In the genomic region with DNA sequence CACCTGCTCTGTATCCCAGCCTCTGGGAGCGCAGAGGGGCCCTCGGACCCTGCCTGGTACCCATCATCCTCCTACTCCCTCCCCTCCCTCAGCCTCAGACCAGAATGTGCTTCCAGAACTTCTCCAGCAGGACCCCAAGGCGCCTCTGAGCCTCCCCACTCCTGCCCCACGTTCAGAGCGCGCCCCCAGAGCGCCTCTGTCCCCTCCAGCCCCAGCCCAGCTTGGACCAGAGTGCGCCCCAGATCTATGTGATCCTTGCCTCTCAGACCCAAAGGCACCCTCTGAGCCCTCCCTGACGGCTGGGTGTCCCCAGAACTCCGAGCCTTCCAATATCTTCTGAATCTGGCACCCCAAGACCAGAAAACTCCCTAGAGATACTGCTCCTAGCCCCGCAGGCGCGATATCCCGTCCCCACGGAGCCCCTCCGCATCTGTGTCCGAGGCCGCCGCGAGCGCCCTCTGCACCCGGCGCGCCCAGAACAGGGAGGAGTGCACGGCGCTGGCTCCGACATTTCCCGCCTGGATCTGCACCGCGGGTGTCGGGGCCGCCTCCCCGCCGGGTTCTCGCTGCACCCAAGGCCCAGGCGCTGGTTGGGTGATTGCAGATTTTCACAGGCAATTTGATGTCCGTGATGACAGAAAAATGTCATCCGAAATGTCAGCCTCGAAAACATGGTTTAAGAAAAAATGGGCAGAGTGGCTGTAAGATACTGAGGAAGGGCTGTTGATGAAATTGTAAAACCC, we compare ENCODE assay signal across 14 cellular contexts. TPM values are rescaled to one million over a fixed set of nuclear protein-coding genes. Genes with fewer than 3 reads are reported as not detected.
DNase-seq lines count a peak whose midpoint lies in the region; ATAC-seq and TF ChIP-seq lines count a peak whose summit lies in the region.
"Had no signal": no experiment of that assay in that cellular context is flagged by ENCODE, and none has a peak within 500 bp of the region (broad histone marks: within the 10 kb centered on the region; RNA-seq: fewer than 3 reads in every experiment).

No MANE protein-coding gene starts in this region.

- peak; percentile 3 for TF ChIP-seq CTCF in AG09309 (IDR thresholded peaks at IDR 0.05; ENCODE audit: control insufficient read depth, insufficient read depth, low read depth, low read length, missing control alignments)
- no peak for TF ChIP-seq CTCF in astrocyte of the cerebellum (IDR thresholded peaks at IDR 0.05; ENCODE audit: low read depth, low read length, missing control alignments)
- no peak for TF ChIP-seq CTCF in osteoblast (IDR thresholded peaks at IDR 0.05; ENCODE audit: extremely low read depth, low read depth, low read length)

- ATAC-seq in T-helper 17 cell, result no peak
- no peak for ATAC-seq in GM19351 (IDR thresholded peaks at IDR 0.05; ENCODE audit: unreplicated experiment)

- H3K27me3 ChIP-seq in iPS-18a (ENCODE audit: control insufficient read depth, insufficient read depth, low read length) (peaks cover 42% of the 10 kb centered on the region), osteoblast (ENCODE audit: insufficient read depth, low read length) (peaks cover 47% of the 10 kb centered on the region)
- H3K27me3 ChIP-seq in CD4-positive, alpha-beta memory T cell (ENCODE audit: insufficient read depth, low read length), result peaks cover 6% of the 10 kb centered on the region

- no peak overlapping the region for H3K27ac Mint-ChIP-seq in CD4-positive, alpha-beta memory T cell
- H3K27ac Mint-ChIP-seq in T-helper 17 cell, result no peak overlapping the region
- H3K27ac Mint-ChIP-seq: activated naive CD8-positive, alpha-beta T cell had no signal

- no peak overlapping the region for H3K4me3 Mint-ChIP-seq in CD4-positive, alpha-beta memory T cell
- H3K4me3 Mint-ChIP-seq in T-helper 17 cell, result no peak overlapping the region
- H3K4me3 Mint-ChIP-seq: activated naive CD8-positive, alpha-beta T cell had no signal

- peak overlapping the region; percentile 41 for H3K4me2 ChIP-seq in osteoblast (ENCODE audit: insufficient read depth, low read length)

- H3K9me3 Mint-ChIP-seq in CD4-positive, alpha-beta memory T cell, result no peaks in the 10 kb centered on the region

- H3K4me1 ChIP-seq in iPS-18a (ENCODE audit: control insufficient read depth, low read depth, low read length) (no peaks in the 10 kb centered on the region), osteoblast (ENCODE audit: insufficient read depth, low read length) (peaks cover 4% of the 10 kb centered on the region)
- H3K4me1 ChIP-seq in CD4-positive, alpha-beta memory T cell (ENCODE audit: insufficient read depth, low read length), result no peaks in the 10 kb centered on the region

- POLR2A ChIA-PET in CD4-positive, alpha-beta memory T cell (lab: Charles Lee; ENCODE audit: partially characterized antibody), result no interaction called here

- in situ Hi-C loops in astrocyte of the cerebellum (cut with HindIII; ENCODE audit: low sequenced_read_pairs), result no loop called here

- intact Hi-C loops in CD4-positive, alpha-beta memory T cell (cut with micrococcal nuclease), result no loop called here

- no peaks in the 10 kb centered on the region for H3K79me2 ChIP-seq in osteoblast (ENCODE audit: insufficient read depth, low read length)

- H3K27me3 Mint-ChIP-seq in CD4-positive, alpha-beta memory T cell, result peaks cover 34 to 35% of the 10 kb centered on the region in 2 donors
- peaks cover 52% of the 10 kb centered on the region for H3K27me3 Mint-ChIP-seq in T-helper 17 cell

- no peak overlapping the region for H3K4me3 ChIP-seq in AG09309 (ENCODE audit: control insufficient read depth, low read depth, low read length)
- H3K4me3 ChIP-seq in astrocyte of the cerebellum (ENCODE audit: low read depth, low read length), result peak overlapping the region; percentile 18
- peak overlapping the region; percentile 62 for H3K4me3 ChIP-seq in iPS-18a (ENCODE audit: low read length)
- peak overlapping the region; percentile 24 for H3K4me3 ChIP-seq in osteoblast (ENCODE audit: insufficient read depth, low read length)
- no peak overlapping the region for H3K4me3 ChIP-seq in CD4-positive, alpha-beta memory T cell (ENCODE audit: low read length in 2 of 2)
- H3K4me3 ChIP-seq: MG63, transverse colon had no signal

- H2AFZ ChIP-seq in osteoblast (ENCODE audit: low read length), result peak overlapping the region; percentile 44

- no peak for DNase-seq in AG09309 (ENCODE audit: low read depth)
- no peak for DNase-seq in astrocyte of the cerebellum (ENCODE audit: low read depth)
- DNase-seq in osteoblast (ENCODE audit: insufficient read length, low spot score, missing footprints), result no peak
- no peak for DNase-seq in CD4-positive, alpha-beta memory T cell
- DNase-seq in T-helper 17 cell, result no peak
- DNase-seq in Ammon's horn (ENCODE audit: low spot score), result no peak
- DNase-seq: DMS53, MG63, OCI-M1, transverse colon had no signal

- peak overlapping the region; percentile 2 for H3K9ac ChIP-seq in iPS-18a (ENCODE audit: low read length)

- CTCF ChIA-PET in CD4-positive, alpha-beta memory T cell (lab: Charles Lee; ENCODE audit: partially characterized antibody), result no interaction called here

- H3K36me3 ChIP-seq in iPS-18a (ENCODE audit: control insufficient read depth, low read depth, low read length), result no peaks in the 10 kb centered on the region
- no peaks in the 10 kb centered on the region for H3K36me3 ChIP-seq in osteoblast (ENCODE audit: insufficient read depth, low read length)
- no peaks in the 10 kb centered on the region for H3K36me3 ChIP-seq in CD4-positive, alpha-beta memory T cell (ENCODE audit: insufficient read depth, low read length)
- H3K36me3 ChIP-seq: MG63, neutrophil, transverse colon had no signal

- no peaks in the 10 kb centered on the region for H4K20me1 ChIP-seq in osteoblast (ENCODE audit: insufficient read depth, low read length)

- no peak overlapping the region for H3K27ac ChIP-seq in iPS-18a (ENCODE audit: low read length)
- no peak overlapping the region for H3K27ac ChIP-seq in osteoblast (ENCODE audit: low read depth, low read length)
- no peak overlapping the region for H3K27ac ChIP-seq in CD4-positive, alpha-beta memory T cell (ENCODE audit: low read depth, low read length)
- H3K27ac ChIP-seq: neutrophil, transverse colon had no signal

- H3K36me3 Mint-ChIP-seq in CD4-positive, alpha-beta memory T cell, result no peaks in the 10 kb centered on the region
- H3K36me3 Mint-ChIP-seq in T-helper 17 cell (ENCODE audit: low read depth), result no peaks in the 10 kb centered on the region
- H3K36me3 Mint-ChIP-seq: activated naive CD8-positive, alpha-beta T cell had no signal

- peaks cover 0 to 5% (median 0%) of the 10 kb centered on the region in 4 donors for H3K4me1 Mint-ChIP-seq in CD4-positive, alpha-beta memory T cell
- peaks cover 2% of the 10 kb centered on the region for H3K4me1 Mint-ChIP-seq in T-helper 17 cell

- H3K9me3 ChIP-seq in iPS-18a (ENCODE audit: control insufficient read depth, low read depth, low read length) (no peaks in the 10 kb centered on the region), osteoblast (ENCODE audit: low read depth, low read length) (no peaks in the 10 kb centered on the region), T-helper 17 cell (ENCODE audit: control insufficient read depth, low read length, poor library complexity, severe bottlenecking) (no peaks in the 10 kb centered on the region)
- H3K9me3 ChIP-seq in CD4-positive, alpha-beta memory T cell (ENCODE audit: control insufficient read depth in 1 of 2, low read length in 2 of 2), result no peaks in the 10 kb centered on the region
- H3K9me3 ChIP-seq: MG63, neutrophil, transverse colon had no signal

RNA-seq across cellular contexts. Expression of gene BHMT, which starts 0.5 kb away (rescaled TPM):
- not detected in 2 replicates for total RNA-seq in osteoblast
- total RNA-seq in CD4-positive, alpha-beta memory T cell, result not detected
- polyA plus RNA-seq in CD4-positive, alpha-beta memory T cell, result not detected
- not detected for total RNA-seq in T-helper 17 cell
- total RNA-seq: transverse colon had no signal

RNA-seq across cellular contexts. Expression of gene BHMT2, which starts 42.6 kb away (rescaled TPM):
- total RNA-seq in osteoblast (8.3 and 12.1 TPM in 2 replicates), T-helper 17 cell (not detected)
- total RNA-seq in CD4-positive, alpha-beta memory T cell, result not detected
- not detected for polyA plus RNA-seq in CD4-positive, alpha-beta memory T cell

RNA-seq across cellular contexts. Expression of gene DMGDH, which starts 42.7 kb away (rescaled TPM):
- 7.2 and 9.7 TPM in 2 replicates for total RNA-seq in osteoblast
- under 1 TPM in 1 of 2 experiments, not detected in 1; 0.49 TPM for total RNA-seq in CD4-positive, alpha-beta memory T cell
- under 1 TPM in 1 of 2 donors, not detected in 1; 0.10 TPM for polyA plus RNA-seq in CD4-positive, alpha-beta memory T cell
- total RNA-seq in T-helper 17 cell, result 1 to 10 TPM; 1.0 to 2.2 TPM

Comparison
In these comparisons a context has a peak if more than half of its experiments do, and no peak if none do; other contexts are left out.
1. H3K4me3 ChIP-seq: peak in astrocyte of the cerebellum (single experiment), iPS-18a (single experiment) and osteoblast (single experiment); none in AG09309 (single experiment) and CD4-positive, alpha-beta memory T cell (0 of 2).